Comparison of ENCODE assay signal across 12 cellular contexts in genomic region chr1:41803656-41804055, GRCh38.
A peak's percentile ranks its signal among the peaks of the same experiment; 100 is the strongest.
DNase-seq lines count a peak whose midpoint lies in the region; ATAC-seq and TF ChIP-seq lines count a peak whose summit lies in the region.
"Had no signal": no experiment of that assay in that cellular context is flagged by ENCODE, and none has a peak within 500 bp of the region (broad histone marks: within the 10 kb centered on the region; RNA-seq: fewer than 3 reads in every experiment).

No MANE protein-coding gene starts in this region.

- no peaks in the 10 kb centered on the region for H3K27me3 Mint-ChIP-seq in T-helper 2 cell treated with Interferon-gamma antibody and Interleukin-4, amounts not matched to agents 5 μg/mL and 100 μg/mL, for 36 hours (ENCODE audit: low read depth)
- H3K27me3 Mint-ChIP-seq in effector memory CD8-positive, alpha-beta T cell = no peaks in the 10 kb centered on the region
- no peaks in the 10 kb centered on the region for H3K27me3 Mint-ChIP-seq in endodermal cell (ENCODE audit: insufficient read depth)
- H3K27me3 Mint-ChIP-seq: stimulated activated naive B cell treated with anti-CD40 and anti-IgM and Interleukin-4, amounts not matched to agents 10 μg/mL and 1 μg/mL and 100 μg/mL, for 72 hours had no signal

- no peak for ATAC-seq in effector memory CD8-positive, alpha-beta T cell (replicated peaks)
- no peak for ATAC-seq in stimulated activated effector memory CD8-positive, alpha-beta T cell treated with anti-CD3 and anti-CD28 coated beads, Interleukin-12 subunit alpha, Interleukin-12 subunit beta, amount 100 ng/mL, for 72 hours

- H3K27me3 ChIP-seq in endodermal cell (ENCODE audit: control insufficient read depth, insufficient read depth, low read length, poor library complexity, severe bottlenecking) = no peaks in the 10 kb centered on the region
- H3K27me3 ChIP-seq: neural progenitor cell had no signal

- no peaks in the 10 kb centered on the region for H3K9me3 ChIP-seq in endodermal cell (ENCODE audit: control insufficient read depth, low read length)

- no peak overlapping the region for H3K4me3 ChIP-seq in endodermal cell (ENCODE audit: low read length)
- H3K4me3 ChIP-seq: neural progenitor cell had no signal

- 86 to 87% methylated on average over 4 of the region's 4 CpGs for WGBS in endodermal cell (ENCODE audit: insufficient coverage in 1 of 2, insufficient read length in 1 of 2), 2 experiments

- H3K4me1 Mint-ChIP-seq in T-helper 2 cell treated with Interferon-gamma antibody and Interleukin-4, amounts not matched to agents 5 μg/mL and 100 μg/mL, for 36 hours (ENCODE audit: low read depth) = peaks cover 82% of the 10 kb centered on the region
- H3K4me1 Mint-ChIP-seq in effector memory CD8-positive, alpha-beta T cell (ENCODE audit: low read depth in 2 of 2) = peaks cover 86 to 89% of the 10 kb centered on the region in 2 donors
- H3K4me1 Mint-ChIP-seq in stimulated activated effector memory CD8-positive, alpha-beta T cell treated with anti-CD3 and anti-CD28 coated beads, Interleukin-12 subunit alpha, Interleukin-12 subunit beta, amount 100 ng/mL, for 72 hours = peaks cover 91% of the 10 kb centered on the region
- no peaks in the 10 kb centered on the region for H3K4me1 Mint-ChIP-seq in endodermal cell

- peaks cover 5% of the 10 kb centered on the region for H3K36me3 Mint-ChIP-seq in T-helper 2 cell treated with Interferon-gamma antibody and Interleukin-4, amounts not matched to agents 5 μg/mL and 100 μg/mL, for 36 hours (ENCODE audit: low read depth)
- peaks cover 13% of the 10 kb centered on the region for H3K36me3 Mint-ChIP-seq in effector memory CD8-positive, alpha-beta T cell (ENCODE audit: insufficient read depth)
- H3K36me3 Mint-ChIP-seq in stimulated activated effector memory CD8-positive, alpha-beta T cell treated with anti-CD3 and anti-CD28 coated beads, Interleukin-12 subunit alpha, Interleukin-12 subunit beta, amount 100 ng/mL, for 72 hours = peaks cover 12% of the 10 kb centered on the region
- no peaks in the 10 kb centered on the region for H3K36me3 Mint-ChIP-seq in endodermal cell (ENCODE audit: low read depth)
- H3K36me3 Mint-ChIP-seq: neural progenitor cell had no signal

- H3K9me3 Mint-ChIP-seq in T-helper 2 cell treated with Interferon-gamma antibody and Interleukin-4, amounts not matched to agents 5 μg/mL and 100 μg/mL, for 36 hours = no peaks in the 10 kb centered on the region
- H3K9me3 Mint-ChIP-seq in effector memory CD8-positive, alpha-beta T cell = no peaks in the 10 kb centered on the region
- peaks cover 2% of the 10 kb centered on the region for H3K9me3 Mint-ChIP-seq in stimulated activated effector memory CD8-positive, alpha-beta T cell treated with anti-CD3 and anti-CD28 coated beads, Interleukin-12 subunit alpha, Interleukin-12 subunit beta, amount 100 ng/mL, for 72 hours
- H3K9me3 Mint-ChIP-seq in endodermal cell = no peaks in the 10 kb centered on the region
- H3K9me3 Mint-ChIP-seq: neural progenitor cell had no signal

- H3K4me1 ChIP-seq in endodermal cell (ENCODE audit: control insufficient read depth, insufficient read depth, low read length) = no peaks in the 10 kb centered on the region
- H3K4me1 ChIP-seq: neural progenitor cell had no signal

- peak overlapping the region; percentile 66 for H3K4me3 Mint-ChIP-seq in T-helper 2 cell treated with Interferon-gamma antibody and Interleukin-4, amounts not matched to agents 5 μg/mL and 100 μg/mL, for 36 hours
- peak overlapping the region; percentile 77 to 78 for H3K4me3 Mint-ChIP-seq in effector memory CD8-positive, alpha-beta T cell
- peak overlapping the region; percentile 47 for H3K4me3 Mint-ChIP-seq in stimulated activated effector memory CD8-positive, alpha-beta T cell treated with anti-CD3 and anti-CD28 coated beads, Interleukin-12 subunit alpha, Interleukin-12 subunit beta, amount 100 ng/mL, for 72 hours
- H3K4me3 Mint-ChIP-seq in endodermal cell = no peak overlapping the region
- H3K4me3 Mint-ChIP-seq: neural progenitor cell had no signal

- H3K27ac ChIP-seq in RWPE1 (peak overlapping the region; percentile 95), endodermal cell (ENCODE audit: low read depth, low read length) (no peak overlapping the region)
- H3K27ac ChIP-seq: neural progenitor cell had no signal

- DNase-seq in T-helper 2 cell treated with Interferon-gamma antibody and Interleukin-4, amounts not matched to agents 5 μg/mL and 100 μg/mL, for 36 hours (ENCODE audit: low spot score) = no peak
- no peak for DNase-seq in T-helper 2 cell
- peak; percentile 20 for DNase-seq in RWPE1 (ENCODE audit: low spot score)
- DNase-seq in effector memory CD8-positive, alpha-beta T cell = no peak
- no peak for DNase-seq in stimulated activated effector memory CD8-positive, alpha-beta T cell treated with anti-CD3 and anti-CD28 coated beads, Interleukin-12 subunit alpha, Interleukin-12 subunit beta, amount 100 ng/mL, for 72 hours (ENCODE audit: low spot score in 2 of 2)
- no peak for DNase-seq in stimulated activated naive CD4-positive, alpha-beta T cell treated with Interleukin-2 at 50 U/mL for 16 hours (lab: John Stamatoyannopoulos, UW)
- DNase-seq in endodermal cell = no peak
- DNase-seq in retina = no peak
- DNase-seq: activated CD8-positive, alpha-beta memory T cell treated with anti-CD3 and anti-CD28 coated beads, Interleukin-2, amount 50 U/mL, for 48 hours; kidney; stimulated activated naive B cell treated with anti-CD40 and anti-IgM and Interleukin-4, amounts not matched to agents 10 μg/mL and 1 μg/mL and 100 μg/mL, for 72 hours had no signal

- CTCF ChIA-PET in RWPE1 (lab: Yijun Ruan, JAX) = interaction anchor here (0.7 kb wide), 1 partner anchor 567 kb away, joined by 3 read pairs; no protein-coding TSS in a partner anchor

- POLR2A ChIA-PET in RWPE1 (lab: Yijun Ruan, JAX; ENCODE audit: low non-redundant PET) = no interaction called here

- peak overlapping the region; percentile 87 for H3K27ac Mint-ChIP-seq in T-helper 2 cell treated with Interferon-gamma antibody and Interleukin-4, amounts not matched to agents 5 μg/mL and 100 μg/mL, for 36 hours
- peak overlapping the region; percentile 95 to 99 for H3K27ac Mint-ChIP-seq in effector memory CD8-positive, alpha-beta T cell
- H3K27ac Mint-ChIP-seq in stimulated activated effector memory CD8-positive, alpha-beta T cell treated with anti-CD3 and anti-CD28 coated beads, Interleukin-12 subunit alpha, Interleukin-12 subunit beta, amount 100 ng/mL, for 72 hours = peak overlapping the region; percentile 93
- H3K27ac Mint-ChIP-seq in endodermal cell = no peak overlapping the region
- H3K27ac Mint-ChIP-seq: neural progenitor cell had no signal

- TF ChIP-seq CTCF in RWPE1 (conservative IDR thresholded peaks at IDR 0.05; ENCODE audit: low read depth) = no peak
- no peak for TF ChIP-seq CTCF in endodermal cell (conservative IDR thresholded peaks at IDR 0.05)

- H3K9ac ChIP-seq in endodermal cell (ENCODE audit: extremely low read depth, low read length, poor library complexity, severe bottlenecking) = no peak overlapping the region
- H3K9ac ChIP-seq: neural progenitor cell had no signal

- no peaks in the 10 kb centered on the region for H3K36me3 ChIP-seq in endodermal cell (ENCODE audit: control insufficient read depth, insufficient read depth, low read length)
- H3K36me3 ChIP-seq: neural progenitor cell had no signal
